ENCODE assay signal across 9 cellular contexts in the genomic region with DNA sequence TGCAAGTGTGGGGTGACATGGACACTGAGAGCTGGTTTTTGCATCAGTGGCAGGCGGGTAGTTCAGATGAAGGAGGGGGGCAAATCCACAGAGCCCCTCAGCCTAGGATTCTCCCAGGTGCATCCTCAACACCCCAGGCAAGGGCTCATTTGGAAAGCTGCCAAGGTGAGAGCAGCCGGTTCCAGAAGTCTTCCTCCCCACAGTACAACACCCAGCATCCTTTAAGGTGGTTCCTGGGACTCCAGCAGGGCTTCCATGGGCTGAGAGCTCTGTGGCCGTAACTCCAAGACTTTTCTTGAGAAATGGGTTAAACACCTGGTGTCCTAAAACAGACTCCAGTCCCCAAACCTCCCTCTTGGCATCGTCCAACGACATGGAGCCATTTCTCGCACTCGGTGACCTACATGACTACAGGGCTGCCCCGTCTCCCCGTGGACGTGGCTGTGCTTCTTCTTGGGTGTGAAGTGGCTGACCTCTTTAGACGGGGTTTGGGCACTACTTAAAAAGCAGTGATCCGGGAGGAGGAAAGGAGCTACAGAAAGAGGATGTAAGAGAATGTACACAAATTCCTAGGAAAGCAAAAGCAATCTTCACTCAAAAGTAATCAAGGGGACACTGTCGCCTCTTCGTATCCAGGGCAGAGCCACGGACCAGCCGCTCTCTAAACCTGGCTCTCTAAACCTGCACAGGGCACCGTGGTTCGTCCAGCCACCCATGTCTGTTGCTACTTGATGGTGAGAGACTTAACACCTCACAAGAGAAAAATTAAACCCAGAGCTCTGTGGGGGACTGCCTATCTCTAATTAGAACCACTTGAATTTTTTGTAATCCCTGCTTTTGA. TPM values are rescaled to one million over a fixed set of nuclear protein-coding genes. Genes with fewer than 3 reads are reported as not detected.
DNase-seq lines count a peak whose midpoint lies in the region; ATAC-seq, FAIRE-seq and TF ChIP-seq lines count a peak whose summit lies in the region.
"Had no signal": no experiment of that assay in that cellular context is flagged by ENCODE, and none has a peak within 500 bp of the region (broad histone marks: within the 10 kb centered on the region; RNA-seq: fewer than 3 reads in every experiment).

No MANE protein-coding gene starts in this region.

- peak overlapping the region; percentile 14; the same call in 1 of the 2 replicates for H3K9ac ChIP-seq in HepG2 (ENCODE audit: insufficient read depth, low read depth, low read length)
- no peak overlapping the region for H3K9ac ChIP-seq in kidney (ENCODE audit: low read length in 2 of 2)

- no peaks in the 10 kb centered on the region for H3K27me3 Mint-ChIP-seq in activated T-helper 17 cell treated with anti-CD3 and anti-CD28 coated beads, Interleukin-2, amount 50 U/mL, for 72 hours

- no peaks in the 10 kb centered on the region for H3K27me3 ChIP-seq in HepG2 (ENCODE audit: control insufficient read depth in 1 of 2, insufficient read depth in 2 of 2, low read length in 2 of 2)
- no peaks in the 10 kb centered on the region for H3K27me3 ChIP-seq in right lobe of liver

- TF ChIP-seq POLR2A in HepG2 (IDR thresholded peaks at IDR 0.05; ENCODE audit: insufficient read depth in 1 of 2, low read depth in 2 of 2, low read length in 2 of 2) = no peak
- no peak for TF ChIP-seq POLR2A in right lobe of liver (IDR thresholded peaks at IDR 0.05)

- ATAC-seq in HepG2 (no peak), right lobe of liver (no peak), HG03460 (IDR thresholded peaks at IDR 0.05; ENCODE audit: unreplicated experiment) (no peak), GM21526 (IDR thresholded peaks at IDR 0.05; ENCODE audit: low FRiP score, unreplicated experiment) (no peak)
- no peak for ATAC-seq in activated T-helper 17 cell treated with anti-CD3 and anti-CD28 coated beads, Interleukin-2, amount 50 U/mL, for 72 hours (replicated peaks)

- H3K27ac Mint-ChIP-seq in activated T-helper 17 cell treated with anti-CD3 and anti-CD28 coated beads, Interleukin-2, amount 50 U/mL, for 72 hours = peak overlapping the region; percentile 94

- POLR2A ChIA-PET in HepG2 (lab: Yijun Ruan, JAX) = interaction anchor here (1.6 kb wide), 1 partner anchor 10 kb away, joined by 6 read pairs; no protein-coding TSS in a partner anchor

- FAIRE-seq in HepG2 (lab: Jason Lieb, UNC) = no peak
- no peak for FAIRE-seq in kidney (lab: Jason Lieb, UNC)

- no peak for DNase-seq in HepG2 (ENCODE audit: low spot score)
- no peak for DNase-seq in right lobe of liver
- peak; percentile 49 for DNase-seq in kidney
- no peak for DNase-seq in anterior cingulate cortex (lab: John Stamatoyannopoulos, UW)
- DNase-seq in hepatic stellate cell (ENCODE audit: low spot score) = no peak
- DNase-seq: NCI-H1048 had no signal

- peaks cover 14% of the 10 kb centered on the region; the same call in 1 of the 2 replicates for H4K20me1 ChIP-seq in HepG2 (ENCODE audit: insufficient read depth, low read length)

- CTCF ChIA-PET in HepG2 (lab: Yijun Ruan, JAX; ENCODE audit: low intra/inter-chr PET ratio, low total read pairs) = no interaction called here

- in situ Hi-C loops in HepG2 (cut with HindIII; ENCODE audit: extremely low pct_ligation_motif_present, low pct_unique_long_range_greater_than_20kb) = loop anchor here (5.0 kb wide), 1 partner anchor 40 kb away; the partner anchor contains the start of gene CAPS

- H3K79me2 ChIP-seq in HepG2 (ENCODE audit: insufficient read depth, low read length) = peaks cover 93% of the 10 kb centered on the region

- no peak overlapping the region for H3K4me2 ChIP-seq in HepG2 (ENCODE audit: low read depth, low read length)

- H3K27ac ChIP-seq in HepG2 (ENCODE audit: extremely low read length, insufficient read depth, low read length) (no peak overlapping the region), right lobe of liver (no peak overlapping the region), kidney (ENCODE audit: low read depth in 2 of 2, low read length in 2 of 2) (no peak overlapping the region)

- peaks cover 19 to 49% of the 10 kb centered on the region in 2 experiments; a peak in 4 of 5 replicates for H3K36me3 ChIP-seq in HepG2 (replicated peaks in 1 of 2; ENCODE audit: control insufficient read depth in 1 of 2, insufficient read depth in 2 of 2, low read length in 2 of 2)
- H3K36me3 ChIP-seq in right lobe of liver = no peaks in the 10 kb centered on the region
- no peaks in the 10 kb centered on the region for H3K36me3 ChIP-seq in kidney (ENCODE audit: control insufficient read depth in 1 of 2, insufficient read depth in 2 of 2, low read length in 2 of 2)

- H2AFZ ChIP-seq in HepG2 (ENCODE audit: low read length) = no peak overlapping the region

- intact Hi-C loops in HepG2 (cut with micrococcal nuclease; ENCODE audit: unreplicated experiment) (no loop called here), right lobe of liver (cut with DNase I) (no loop called here), kidney (cut with DNase I) (no loop called here)

- H3K36me3 Mint-ChIP-seq in activated T-helper 17 cell treated with anti-CD3 and anti-CD28 coated beads, Interleukin-2, amount 50 U/mL, for 72 hours (ENCODE audit: low read depth) = peaks cover 63% of the 10 kb centered on the region

- no peak for TF ChIP-seq RAD21 in HepG2 (CRISPR knock-in tag; IDR thresholded peaks at IDR 0.05)

- H3K9me3 ChIP-seq in HepG2 (ENCODE audit: low read length) = no peaks in the 10 kb centered on the region
- no peaks in the 10 kb centered on the region for H3K9me3 ChIP-seq in right lobe of liver
- H3K9me3 ChIP-seq in kidney (ENCODE audit: control insufficient read depth in 1 of 2, low read length in 2 of 2) = no peaks in the 10 kb centered on the region

- no peaks in the 10 kb centered on the region for H3K9me3 Mint-ChIP-seq in activated T-helper 17 cell treated with anti-CD3 and anti-CD28 coated beads, Interleukin-2, amount 50 U/mL, for 72 hours

- TF ChIP-seq CTCF in HepG2 (CRISPR knock-in tag; IDR thresholded peaks at IDR 0.05) (no peak), right lobe of liver (IDR thresholded peaks at IDR 0.05) (no peak), kidney (IDR thresholded peaks at IDR 0.05; ENCODE audit: borderline replicate concordance, extremely low read depth, insufficient read depth) (no peak)

- peak overlapping the region; percentile 84 for H3K4me3 Mint-ChIP-seq in activated T-helper 17 cell treated with anti-CD3 and anti-CD28 coated beads, Interleukin-2, amount 50 U/mL, for 72 hours

- WGBS in HepG2 (ENCODE audit: low lambda C conversion rate) = 95% methylated on average over 17 of the region's 18 CpGs
- 68% methylated on average over 13 of the region's 18 CpGs for WGBS in right lobe of liver (ENCODE audit: insufficient coverage, low coverage, low lambda C conversion rate, missing lambda C conversion rate)

- peaks cover 60% of the 10 kb centered on the region for H3K4me1 ChIP-seq in HepG2 (ENCODE audit: insufficient read depth, low read length)
- H3K4me1 ChIP-seq in right lobe of liver = peaks cover 0 to 71% (median 23%) of the 10 kb centered on the region in 4 donors
- peaks cover 32 to 38% of the 10 kb centered on the region in 2 donors for H3K4me1 ChIP-seq in kidney (ENCODE audit: control insufficient read depth in 1 of 2, insufficient read depth in 1 of 2, low read depth in 1 of 2, low read length in 2 of 2)

- peaks cover 65% of the 10 kb centered on the region for H3K4me1 Mint-ChIP-seq in activated T-helper 17 cell treated with anti-CD3 and anti-CD28 coated beads, Interleukin-2, amount 50 U/mL, for 72 hours

- no peak overlapping the region for H3K4me3 ChIP-seq in HepG2 (replicated peaks in 1 of 3; ENCODE audit: insufficient read depth in 1 of 3, low read depth in 2 of 3, low read length in 3 of 3)
- H3K4me3 ChIP-seq in right lobe of liver = no peak overlapping the region
- no peak overlapping the region for H3K4me3 ChIP-seq in kidney (ENCODE audit: low read length in 2 of 2)

- TF ChIP-seq EP300 in HepG2 (IDR thresholded peaks at IDR 0.05; ENCODE audit: low read depth in 2 of 2, low read length in 2 of 2) (no peak), HepG2 (CRISPR knock-in tag; IDR thresholded peaks at IDR 0.05; ENCODE audit: borderline replicate concordance) (no peak)

- no TSS peak for BruUV-seq in HepG2 (replicated peaks; lab: Mats Ljungman, UMichigan)

RNA-seq across cellular contexts. Expression of gene RANBP3, which starts 25.5 kb away (rescaled TPM):
- total RNA-seq in HepG2 (2016; rRNA removed; fragmentation: Illumina TruSeq; extraction: Trizol) = 37.2 and 39.5 TPM in 2 replicates
- total RNA-seq in HepG2 (2016; cell fraction: cytosol; rRNA removed; fragmentation: Illumina TruSeq; extraction: Trizol; ENCODE audit: low read depth) = 15.1 and 18.2 TPM in 2 replicates
- 27.1 and 40.8 TPM in 2 replicates for total RNA-seq in HepG2 (2016; cell fraction: insoluble cytoplasmic fraction; rRNA removed; fragmentation: Illumina TruSeq; extraction: Trizol)
- total RNA-seq in HepG2 (2016; cell fraction: membrane; rRNA removed; fragmentation: Illumina TruSeq; extraction: Trizol) = 19.4 and 20.4 TPM in 2 replicates
- total RNA-seq in HepG2 (2016; cell fraction: nucleus; rRNA removed; fragmentation: Illumina TruSeq; extraction: Trizol) = 47.7 and 56.8 TPM in 2 replicates
- 149 and 151 TPM in 2 replicates for polyA plus RNA-seq in HepG2 (2011; rRNA removed)
- 91.7 and 149 TPM in 2 replicates for polyA plus RNA-seq in HepG2 (2011; cell fraction: cytosol; rRNA removed)
- polyA plus RNA-seq in HepG2 (2011; cell fraction: nucleus; rRNA removed) = 233 and 293 TPM in 2 replicates
- polyA plus RNA-seq in HepG2 (2012) = 62.1 and 64.6 TPM in 2 replicates
- polyA plus RNA-seq in HepG2 (2016; cell fraction: cytosol; fragmentation: Illumina TruSeq; extraction: Trizol; ENCODE audit: low read depth) = 10.3 and 11.7 TPM in 2 replicates
- 53.5 and 62.0 TPM in 2 replicates for polyA plus RNA-seq in HepG2 (2016; cell fraction: insoluble cytoplasmic fraction; fragmentation: Illumina TruSeq; extraction: Trizol; ENCODE audit: low read depth)
- 18.2 and 24.3 TPM in 2 replicates for polyA plus RNA-seq in HepG2 (2016; cell fraction: membrane; fragmentation: Illumina TruSeq; extraction: Trizol; ENCODE audit: low read depth)
- polyA plus RNA-seq in HepG2 (2016; cell fraction: nucleus; fragmentation: Illumina TruSeq; extraction: Trizol; ENCODE audit: insufficient read depth, low read depth) = 127 and 170 TPM in 2 replicates
- 43.2 and 193 TPM in 2 replicates for polyA minus RNA-seq in HepG2 (2011; rRNA and poly(A)+ RNA removed; ENCODE audit: low replicate concordance)
- 76.9 and 86.6 TPM in 2 replicates for polyA minus RNA-seq in HepG2 (2011; cell fraction: cytosol; rRNA and poly(A)+ RNA removed)
- polyA minus RNA-seq in HepG2 (2011; cell fraction: nucleus; rRNA and poly(A)+ RNA removed) = 74.3 and 80.3 TPM in 2 replicates
- 10 to 100 TPM; 21.7 to 49.5 (median 24.5) TPM for total RNA-seq in right lobe of liver
- 100 to 1,000 TPM in 1 of 2 donors, 10 to 100 TPM in 1; 81.4 to 112 TPM for total RNA-seq in activated T-helper 17 cell treated with anti-CD3 and anti-CD28 coated beads, Interleukin-2, amount 50 U/mL, for 72 hours
- 69.7 TPM for total RNA-seq in kidney
- 33.7 TPM for polyA plus RNA-seq in kidney (ENCODE audit: insufficient read depth, low read depth, low replicate concordance)

RNA-seq across cellular contexts. Expression of gene CAPS, which starts 38.4 kb away (rescaled TPM):
- total RNA-seq in HepG2 (2016; rRNA removed; fragmentation: Illumina TruSeq; extraction: Trizol) = 1.7 and 3.1 TPM in 2 replicates
- total RNA-seq in HepG2 (2016; cell fraction: cytosol; rRNA removed; fragmentation: Illumina TruSeq; extraction: Trizol; ENCODE audit: low read depth) = 0.40 and 0.53 TPM in 2 replicates
- total RNA-seq in HepG2 (2016; cell fraction: insoluble cytoplasmic fraction; rRNA removed; fragmentation: Illumina TruSeq; extraction: Trizol) = 1.1 and 3.0 TPM in 2 replicates
- total RNA-seq in HepG2 (2016; cell fraction: membrane; rRNA removed; fragmentation: Illumina TruSeq; extraction: Trizol) = 1.2 and 1.4 TPM in 2 replicates
- total RNA-seq in HepG2 (2016; cell fraction: nucleus; rRNA removed; fragmentation: Illumina TruSeq; extraction: Trizol) = 2.6 and 2.9 TPM in 2 replicates
- polyA plus RNA-seq in HepG2 (2011; rRNA removed) = 3.1 and 4.5 TPM in 2 replicates
- polyA plus RNA-seq in HepG2 (2011; cell fraction: cytosol; rRNA removed) = 2.9 and 3.5 TPM in 2 replicates
- polyA plus RNA-seq in HepG2 (2011; cell fraction: nucleus; rRNA removed) = 19.5 and 22.9 TPM in 2 replicates
- polyA plus RNA-seq in HepG2 (2012) = 1.8 and 1.9 TPM in 2 replicates
- polyA plus RNA-seq in HepG2 (2016; cell fraction: cytosol; fragmentation: Illumina TruSeq; extraction: Trizol; ENCODE audit: low read depth) = 0.40 and 0.43 TPM in 2 replicates
- 1.1 and 1.4 TPM in 2 replicates for polyA plus RNA-seq in HepG2 (2016; cell fraction: insoluble cytoplasmic fraction; fragmentation: Illumina TruSeq; extraction: Trizol; ENCODE audit: low read depth)
- 0.61 and 0.87 TPM in 2 replicates for polyA plus RNA-seq in HepG2 (2016; cell fraction: membrane; fragmentation: Illumina TruSeq; extraction: Trizol; ENCODE audit: low read depth)
- 10.1 and 13.8 TPM in 2 replicates for polyA plus RNA-seq in HepG2 (2016; cell fraction: nucleus; fragmentation: Illumina TruSeq; extraction: Trizol; ENCODE audit: insufficient read depth, low read depth)
- polyA minus RNA-seq in HepG2 (2011; rRNA and poly(A)+ RNA removed; ENCODE audit: low replicate concordance) = 0.28 and 3.1 TPM in 2 replicates
- polyA minus RNA-seq in HepG2 (2011; cell fraction: cytosol; rRNA and poly(A)+ RNA removed) = 0.40 and 1.1 TPM in 2 replicates
- polyA minus RNA-seq in HepG2 (2011; cell fraction: nucleus; rRNA and poly(A)+ RNA removed) = 3.0 and 3.1 TPM in 2 replicates
- total RNA-seq in right lobe of liver = 1 to 10 TPM; 1.1 to 7.9 (median 5.0) TPM
- 1 to 10 TPM; 3.8 to 5.1 TPM for total RNA-seq in activated T-helper 17 cell treated with anti-CD3 and anti-CD28 coated beads, Interleukin-2, amount 50 U/mL, for 72 hours
- total RNA-seq in kidney = 82.1 TPM
- polyA plus RNA-seq in kidney (ENCODE audit: insufficient read depth, low read depth, low replicate concordance) = 53.0 TPM

RNA-seq across cellular contexts. Expression of gene VMAC, which starts 47.7 kb away (rescaled TPM):
- total RNA-seq in HepG2 (2016; rRNA removed; fragmentation: Illumina TruSeq; extraction: Trizol) (1.2 and 2.4 TPM in 2 replicates), right lobe of liver (1 to 10 TPM; 1.7 to 3.9 (median 2.8) TPM), kidney (8.7 TPM)
- 1.2 and 2.0 TPM in 2 replicates for total RNA-seq in HepG2 (2016; cell fraction: cytosol; rRNA removed; fragmentation: Illumina TruSeq; extraction: Trizol; ENCODE audit: low read depth)
- total RNA-seq in HepG2 (2016; cell fraction: insoluble cytoplasmic fraction; rRNA removed; fragmentation: Illumina TruSeq; extraction: Trizol) = 1.1 and 2.6 TPM in 2 replicates
- total RNA-seq in HepG2 (2016; cell fraction: membrane; rRNA removed; fragmentation: Illumina TruSeq; extraction: Trizol) = 1.6 and 2.0 TPM in 2 replicates
- 2.4 and 2.8 TPM in 2 replicates for total RNA-seq in HepG2 (2016; cell fraction: nucleus; rRNA removed; fragmentation: Illumina TruSeq; extraction: Trizol)
- polyA plus RNA-seq in HepG2 (2011; rRNA removed) (2.4 and 3.1 TPM in 2 replicates), kidney (ENCODE audit: insufficient read depth, low read depth, low replicate concordance) (2.3 TPM)
- 1.3 and 1.9 TPM in 2 replicates for polyA plus RNA-seq in HepG2 (2011; cell fraction: cytosol; rRNA removed)
- polyA plus RNA-seq in HepG2 (2011; cell fraction: nucleus; rRNA removed) = 12.9 and 13.7 TPM in 2 replicates
- 0.61 and 1.0 TPM in 2 replicates for polyA plus RNA-seq in HepG2 (2012)
- polyA plus RNA-seq in HepG2 (2016; cell fraction: cytosol; fragmentation: Illumina TruSeq; extraction: Trizol; ENCODE audit: low read depth) = 0.49 and 0.65 TPM in 2 replicates
- polyA plus RNA-seq in HepG2 (2016; cell fraction: insoluble cytoplasmic fraction; fragmentation: Illumina TruSeq; extraction: Trizol; ENCODE audit: low read depth) = 0.78 and 1.4 TPM in 2 replicates
- polyA plus RNA-seq in HepG2 (2016; cell fraction: membrane; fragmentation: Illumina TruSeq; extraction: Trizol; ENCODE audit: low read depth) = 0.82 and 0.91 TPM in 2 replicates
- 4.8 and 5.0 TPM in 2 replicates for polyA plus RNA-seq in HepG2 (2016; cell fraction: nucleus; fragmentation: Illumina TruSeq; extraction: Trizol; ENCODE audit: insufficient read depth, low read depth)
- 0.33 and 2.8 TPM in 2 replicates for polyA minus RNA-seq in HepG2 (2011; rRNA and poly(A)+ RNA removed; ENCODE audit: low replicate concordance)
- 0.59 and 1.2 TPM in 2 replicates for polyA minus RNA-seq in HepG2 (2011; cell fraction: cytosol; rRNA and poly(A)+ RNA removed)
- polyA minus RNA-seq in HepG2 (2011; cell fraction: nucleus; rRNA and poly(A)+ RNA removed) = 3.7 and 4.2 TPM in 2 replicates
- 1 to 10 TPM; 3.7 to 4.4 TPM for total RNA-seq in activated T-helper 17 cell treated with anti-CD3 and anti-CD28 coated beads, Interleukin-2, amount 50 U/mL, for 72 hours

RNA-seq across cellular contexts. Expression of gene NDUFA11, which starts 48.8 kb away (rescaled TPM):
- total RNA-seq in HepG2 (2016; rRNA removed; fragmentation: Illumina TruSeq; extraction: Trizol) (378 and 396 TPM in 2 replicates), right lobe of liver (100 to 1,000 TPM; 108 to 161 (median 157) TPM), kidney (200 TPM)
- 206 and 277 TPM in 2 replicates for total RNA-seq in HepG2 (2016; cell fraction: cytosol; rRNA removed; fragmentation: Illumina TruSeq; extraction: Trizol; ENCODE audit: low read depth)
- 384 and 456 TPM in 2 replicates for total RNA-seq in HepG2 (2016; cell fraction: insoluble cytoplasmic fraction; rRNA removed; fragmentation: Illumina TruSeq; extraction: Trizol)
- total RNA-seq in HepG2 (2016; cell fraction: membrane; rRNA removed; fragmentation: Illumina TruSeq; extraction: Trizol) = 192 and 280 TPM in 2 replicates
- 124 and 130 TPM in 2 replicates for total RNA-seq in HepG2 (2016; cell fraction: nucleus; rRNA removed; fragmentation: Illumina TruSeq; extraction: Trizol)
- polyA plus RNA-seq in HepG2 (2011; rRNA removed) (286 and 302 TPM in 2 replicates), kidney (ENCODE audit: insufficient read depth, low read depth, low replicate concordance) (763 TPM)
- polyA plus RNA-seq in HepG2 (2011; cell fraction: cytosol; rRNA removed) = 407 and 879 TPM in 2 replicates
- 341 and 384 TPM in 2 replicates for polyA plus RNA-seq in HepG2 (2011; cell fraction: nucleus; rRNA removed)
- 182 and 188 TPM in 2 replicates for polyA plus RNA-seq in HepG2 (2012)
- 245 and 314 TPM in 2 replicates for polyA plus RNA-seq in HepG2 (2016; cell fraction: cytosol; fragmentation: Illumina TruSeq; extraction: Trizol; ENCODE audit: low read depth)
- 420 and 459 TPM in 2 replicates for polyA plus RNA-seq in HepG2 (2016; cell fraction: insoluble cytoplasmic fraction; fragmentation: Illumina TruSeq; extraction: Trizol; ENCODE audit: low read depth)
- 204 and 246 TPM in 2 replicates for polyA plus RNA-seq in HepG2 (2016; cell fraction: membrane; fragmentation: Illumina TruSeq; extraction: Trizol; ENCODE audit: low read depth)
- polyA plus RNA-seq in HepG2 (2016; cell fraction: nucleus; fragmentation: Illumina TruSeq; extraction: Trizol; ENCODE audit: insufficient read depth, low read depth) = 232 and 235 TPM in 2 replicates
- polyA minus RNA-seq in HepG2 (2011; rRNA and poly(A)+ RNA removed; ENCODE audit: low replicate concordance) = 32.1 and 88.3 TPM in 2 replicates
- polyA minus RNA-seq in HepG2 (2011; cell fraction: cytosol; rRNA and poly(A)+ RNA removed) = 38.6 and 41.0 TPM in 2 replicates
- 16.5 and 21.2 TPM in 2 replicates for polyA minus RNA-seq in HepG2 (2011; cell fraction: nucleus; rRNA and poly(A)+ RNA removed)
- total RNA-seq in activated T-helper 17 cell treated with anti-CD3 and anti-CD28 coated beads, Interleukin-2, amount 50 U/mL, for 72 hours = 100 to 1,000 TPM; 162 to 249 TPM
